Comparison of ENCODE assay signal across 20 cellular contexts in the genomic region with DNA sequence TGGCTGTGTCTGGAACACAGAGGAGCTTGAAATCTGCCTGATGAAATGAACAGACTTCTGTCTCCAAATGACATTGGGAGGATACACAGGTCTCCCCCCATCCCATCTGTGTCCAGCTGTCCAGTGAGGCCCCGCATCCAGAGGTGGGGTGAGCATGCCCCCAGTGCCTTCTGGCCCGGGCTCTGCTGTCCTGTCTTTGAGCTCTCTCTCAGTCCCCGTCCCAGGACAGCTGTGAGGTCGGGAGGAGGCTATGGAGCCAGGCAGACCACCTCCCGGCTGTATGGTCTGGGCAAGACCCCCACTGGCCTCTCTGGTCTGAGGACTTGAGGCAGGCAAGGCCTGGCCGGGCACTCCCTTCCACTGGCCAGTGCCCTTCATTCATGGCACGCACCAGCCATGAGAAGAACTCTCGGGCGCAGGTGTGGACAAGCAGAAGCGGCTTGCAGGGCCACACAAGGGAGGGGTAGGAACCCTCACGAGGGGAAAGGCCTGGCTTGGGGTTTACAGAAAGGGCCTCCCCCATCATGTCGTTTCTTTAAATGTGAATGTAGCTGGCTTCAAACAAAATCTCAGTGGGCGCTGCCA. TPM values are rescaled to one million over a fixed set of nuclear protein-coding genes. Genes with fewer than 3 reads are reported as not detected.
DNase-seq lines count a peak whose midpoint lies in the region; ATAC-seq and TF ChIP-seq lines count a peak whose summit lies in the region.
"Had no signal": no experiment of that assay in that cellular context is flagged by ENCODE, and none has a peak within 500 bp of the region (broad histone marks: within the 10 kb centered on the region; RNA-seq: fewer than 3 reads in every experiment).

No MANE protein-coding gene starts in this region.

- H3K27me3 ChIP-seq in neural progenitor cell (no peaks in the 10 kb centered on the region), aorta (ENCODE audit: control insufficient read depth in 1 of 2, insufficient read depth in 2 of 2, low read length in 1 of 2) (no peaks in the 10 kb centered on the region)
- H3K27me3 ChIP-seq: ovary had no signal

- no peak for TF ChIP-seq CTCF in glutamatergic neuron (IDR thresholded peaks at IDR 0.05; ENCODE audit: partially characterized antibody, unreplicated experiment)
- TF ChIP-seq CTCF in neural progenitor cell (IDR thresholded peaks at IDR 0.05) = no peak

- H3K27ac Mint-ChIP-seq in glutamatergic neuron (ENCODE audit: unreplicated experiment) (peak overlapping the region; percentile 70), neural progenitor cell (peak overlapping the region; percentile 53)
- H3K27ac Mint-ChIP-seq: activated B cell treated with CpG ODN at 0.5 μM for 24 hours; activated CD4-positive, alpha-beta memory T cell treated with anti-CD3 and anti-CD28 coated beads, Interleukin-2, amount 10 ng/mL, durations not matched to agents 7 days and 5 days; naive thymus-derived CD4-positive, alpha-beta T cell had no signal

- H3K27ac ChIP-seq in neural progenitor cell (no peak overlapping the region), aorta (ENCODE audit: low read depth in 1 of 2, low read length in 2 of 2) (no peak overlapping the region)
- H3K27ac ChIP-seq: A549 had no signal

- H3K4me3 ChIP-seq in neural progenitor cell = no peak overlapping the region
- no peak overlapping the region for H3K4me3 ChIP-seq in aorta (ENCODE audit: low read length in 2 of 2)
- H3K4me3 ChIP-seq: A549, ovary, smooth muscle cell had no signal

- H3F3A ChIP-seq in neural progenitor cell (ENCODE audit: low read depth) = no peaks in the 10 kb centered on the region

- H3K4me1 Mint-ChIP-seq in glutamatergic neuron (ENCODE audit: low read depth, unreplicated experiment) (peaks cover 46% of the 10 kb centered on the region), neural progenitor cell (peaks cover 53% of the 10 kb centered on the region)

- no peaks in the 10 kb centered on the region for H4K20me1 ChIP-seq in neural progenitor cell (ENCODE audit: low read depth)

- H3K4me3 Mint-ChIP-seq in glutamatergic neuron (ENCODE audit: unreplicated experiment) = no peak overlapping the region
- H3K4me3 Mint-ChIP-seq in neural progenitor cell = peak overlapping the region; percentile 55
- H3K4me3 Mint-ChIP-seq: activated B cell treated with CpG ODN at 0.5 μM for 24 hours; activated CD4-positive, alpha-beta memory T cell treated with anti-CD3 and anti-CD28 coated beads, Interleukin-2, amount 10 ng/mL, durations not matched to agents 7 days and 5 days; activated T-cell treated with anti-CD3 and anti-CD28 coated beads, Interleukin-2, amount 50 U/mL, for 4 hours had no signal

- peak overlapping the region; percentile 15 for H3K4me2 ChIP-seq in neural progenitor cell
- H3K4me2 ChIP-seq: A549 had no signal

- H3K9me3 ChIP-seq in neural progenitor cell (ENCODE audit: low read depth) (no peaks in the 10 kb centered on the region), aorta (ENCODE audit: control insufficient read depth, low read length) (no peaks in the 10 kb centered on the region)
- H3K9me3 ChIP-seq: A549, ovary had no signal

- H3K4me1 ChIP-seq in neural progenitor cell = peaks cover 14% of the 10 kb centered on the region
- no peaks in the 10 kb centered on the region for H3K4me1 ChIP-seq in aorta (ENCODE audit: control insufficient read depth in 1 of 2, insufficient read depth in 2 of 2, low read length in 2 of 2)

- WGBS in aorta, 2 donors = 75 to 80% methylated on average over 13 of the region's 13 CpGs

- peaks cover 8% of the 10 kb centered on the region for H3K27me3 Mint-ChIP-seq in glutamatergic neuron (ENCODE audit: unreplicated experiment)
- peaks cover 5% of the 10 kb centered on the region for H3K27me3 Mint-ChIP-seq in neural progenitor cell (ENCODE audit: insufficient read depth, low read depth)

- H3K36me3 Mint-ChIP-seq in glutamatergic neuron (ENCODE audit: unreplicated experiment) = no peaks in the 10 kb centered on the region
- H3K36me3 Mint-ChIP-seq in neural progenitor cell = no peaks in the 10 kb centered on the region
- H3K36me3 Mint-ChIP-seq: naive thymus-derived CD4-positive, alpha-beta T cell had no signal

- no peak for ATAC-seq in Right ventricle myocardium superior (ENCODE audit: poor library complexity)
- ATAC-seq in left cardiac atrium = no peak
- ATAC-seq in aorta (ENCODE audit: low FRiP score) = peak; percentile 5
- ATAC-seq in HG03139 (IDR thresholded peaks at IDR 0.05; ENCODE audit: unreplicated experiment) = no peak
- ATAC-seq: A549; activated T-cell treated with anti-CD3 and anti-CD28 coated beads, Interleukin-2, amount 50 U/mL, for 4 hours; naive thymus-derived CD4-positive, alpha-beta T cell had no signal

- H3K9me3 Mint-ChIP-seq in glutamatergic neuron (ENCODE audit: unreplicated experiment) = peaks cover 7% of the 10 kb centered on the region
- H3K9me3 Mint-ChIP-seq in neural progenitor cell = peaks cover 2% of the 10 kb centered on the region
- H3K9me3 Mint-ChIP-seq: activated B cell treated with CpG ODN at 0.5 μM for 24 hours; activated CD4-positive, alpha-beta memory T cell treated with anti-CD3 and anti-CD28 coated beads, Interleukin-2, amount 10 ng/mL, durations not matched to agents 7 days and 5 days; activated T-cell treated with anti-CD3 and anti-CD28 coated beads, Interleukin-2, amount 50 U/mL, for 4 hours had no signal

- H3K9ac ChIP-seq in neural progenitor cell = no peak overlapping the region

- DNase-seq in Right ventricle myocardium superior (peak; percentile 38), left cardiac atrium (no peak), glutamatergic neuron (no peak), neural progenitor cell (ENCODE audit: low spot score) (no peak), aorta (no peak), hepatic stellate cell (ENCODE audit: low spot score) (no peak), T-helper 9 cell (no peak)
- DNase-seq: activated B cell treated with CpG ODN at 0.5 μM for 24 hours; activated CD4-positive, alpha-beta memory T cell treated with anti-CD3 and anti-CD28 coated beads, Interleukin-2, amount 10 ng/mL, durations not matched to agents 7 days and 5 days; activated naive CD4-positive, alpha-beta T cell treated with anti-CD3 and anti-CD28 coated beads, Interleukin-2, amount 50 U/mL, for 16 hours; activated T-cell treated with anti-CD3 and anti-CD28 coated beads, Interleukin-2, amount 50 U/mL, for 4 hours; HCEC 1CT; mammary epithelial cell; naive thymus-derived CD4-positive, alpha-beta T cell; NCI-H187; stimulated activated CD4-positive, alpha-beta T cell treated with anti-CD3 and anti-CD28 coated beads, Interleukin-4, amount 100 ng/mL, for 1 hour had no signal

- no peaks in the 10 kb centered on the region for H3K79me2 ChIP-seq in neural progenitor cell (ENCODE audit: low read depth)

- intact Hi-C loops in Right ventricle myocardium superior (cut with DNase I) = no loop called here
- intact Hi-C loops in left cardiac atrium (cut with DNase I) = no loop called here
- intact Hi-C loops in aorta (cut with DNase I) = no loop called here

- H2AFZ ChIP-seq in neural progenitor cell (replicated peaks) = no peak overlapping the region

- H3K36me3 ChIP-seq in neural progenitor cell (no peaks in the 10 kb centered on the region), aorta (ENCODE audit: control insufficient read depth in 1 of 2, insufficient read depth in 2 of 2, low read length in 1 of 2) (no peaks in the 10 kb centered on the region)
- H3K36me3 ChIP-seq: ovary had no signal

RNA-seq across cellular contexts. Expression of gene PCSK6, which starts 38.9 kb away (rescaled TPM):
- total RNA-seq in Right ventricle myocardium superior (34.7 TPM), left cardiac atrium (10 to 100 TPM; 14.5 to 20.2 TPM), glutamatergic neuron (ENCODE audit: unreplicated experiment) (3.8 TPM), neural progenitor cell (ENCODE audit: low replicate concordance) (1.9 and 2.2 TPM in 2 replicates), aorta (10 to 100 TPM in 1 of 2 donors, 1 to 10 TPM in 1; 5.0 to 11.2 TPM)
- polyA plus RNA-seq in aorta = 1 to 10 TPM in 1 of 2 donors, not detected in 1; 1.6 TPM
